Comparison of ENCODE assay signal across 12 cellular contexts in genomic region chr2:54561795-54562592, GRCh38.
DNase-seq lines count a peak whose midpoint lies in the region; ATAC-seq and TF ChIP-seq lines count a peak whose summit lies in the region.
"Had no signal": no experiment of that assay in that cellular context is flagged by ENCODE, and none has a peak within 500 bp of the region (broad histone marks: within the 10 kb centered on the region; RNA-seq: fewer than 3 reads in every experiment).

No MANE protein-coding gene starts in this region.

- peak overlapping the region; percentile 68 for H3K4me3 Mint-ChIP-seq in activated CD8-positive, alpha-beta T cell treated with anti-CD3 and anti-CD28 coated beads for 36 hours
- H3K4me3 Mint-ChIP-seq in memory B cell, result peak overlapping the region; percentile 82

- H3K9me3 ChIP-seq in HUES48 (ENCODE audit: control insufficient read depth, insufficient read depth, low read length), result no peaks in the 10 kb centered on the region
- no peaks in the 10 kb centered on the region for H3K9me3 ChIP-seq in esophagus squamous epithelium
- H3K9me3 ChIP-seq: body of pancreas, heart right ventricle had no signal

- peaks cover 18% of the 10 kb centered on the region for H3K36me3 Mint-ChIP-seq in activated CD8-positive, alpha-beta T cell treated with anti-CD3 and anti-CD28 coated beads for 36 hours (ENCODE audit: low read depth)
- peaks cover 4% of the 10 kb centered on the region for H3K36me3 Mint-ChIP-seq in memory B cell

- H3K27ac Mint-ChIP-seq in activated CD8-positive, alpha-beta T cell treated with anti-CD3 and anti-CD28 coated beads for 36 hours, result peak overlapping the region; percentile 89
- H3K27ac Mint-ChIP-seq in memory B cell, result peak overlapping the region; percentile 87

- ATAC-seq in activated CD8-positive, alpha-beta T cell treated with anti-CD3 and anti-CD28 coated beads for 36 hours, result no peak
- ATAC-seq in memory B cell (ENCODE audit: low read depth), result no peak
- ATAC-seq in HG02981 (IDR thresholded peaks at IDR 0.05; ENCODE audit: unreplicated experiment), result no peak
- ATAC-seq: body of pancreas, heart right ventricle had no signal

- no peaks in the 10 kb centered on the region for H3K9me3 Mint-ChIP-seq in activated CD8-positive, alpha-beta T cell treated with anti-CD3 and anti-CD28 coated beads for 36 hours
- H3K9me3 Mint-ChIP-seq in memory B cell, result no peaks in the 10 kb centered on the region

- CTCF ChIA-PET in activated CD8-positive, alpha-beta T cell treated with anti-CD3 and anti-CD28 coated beads for 36 hours (lab: Charles Lee), result interaction anchor here (0.7 to 3.3 kb wide), 7 partner anchors 9 to 142 kb away, joined by 3 to 12 read pairs (median 6); no protein-coding TSS in a partner anchor

- H3K9ac ChIP-seq in HUES48 (ENCODE audit: low read depth, low read length), result no peak overlapping the region

- no peaks in the 10 kb centered on the region for H3K27me3 ChIP-seq in HUES48 (ENCODE audit: control insufficient read depth, insufficient read depth, low read length)
- no peaks in the 10 kb centered on the region for H3K27me3 ChIP-seq in esophagus squamous epithelium
- H3K27me3 ChIP-seq: body of pancreas, heart right ventricle had no signal

- peaks cover 26% of the 10 kb centered on the region for H3K4me1 ChIP-seq in HUES48 (ENCODE audit: control insufficient read depth, insufficient read depth, low read length)
- H3K4me1 ChIP-seq in esophagus squamous epithelium, result peaks cover 17 to 72% (median 35%) of the 10 kb centered on the region in 3 donors

- H3K36me3 ChIP-seq in HUES48 (ENCODE audit: control insufficient read depth, insufficient read depth, low read length) (no peaks in the 10 kb centered on the region), esophagus squamous epithelium (peaks cover 0 to under 1% (median 0%) of the 10 kb centered on the region in 3 donors)

- no peak for TF ChIP-seq POLR2A in esophagus squamous epithelium (IDR thresholded peaks at IDR 0.05)

- POLR2A ChIA-PET in activated CD8-positive, alpha-beta T cell treated with anti-CD3 and anti-CD28 coated beads for 36 hours (lab: Charles Lee), result interaction anchor here (1.7 to 6.5 kb wide), 3 partner anchors 11 to 40 kb away, joined by 4 to 100 read pairs (median 30); no protein-coding TSS in a partner anchor

- H3K27me3 Mint-ChIP-seq in activated CD8-positive, alpha-beta T cell treated with anti-CD3 and anti-CD28 coated beads for 36 hours, result no peaks in the 10 kb centered on the region
- H3K27me3 Mint-ChIP-seq in memory B cell, result no peaks in the 10 kb centered on the region

- intact Hi-C loops in activated CD8-positive, alpha-beta T cell treated with anti-CD3 and anti-CD28 coated beads for 36 hours (cut with micrococcal nuclease), result no loop called here
- intact Hi-C loops in esophagus squamous epithelium (cut with DNase I), result no loop called here

- H3K4me3 ChIP-seq in HUES48 (ENCODE audit: low read depth, low read length), result peak overlapping the region; percentile 19
- no peak overlapping the region for H3K4me3 ChIP-seq in esophagus squamous epithelium
- H3K4me3 ChIP-seq: body of pancreas had no signal

- H3K4me1 Mint-ChIP-seq in activated CD8-positive, alpha-beta T cell treated with anti-CD3 and anti-CD28 coated beads for 36 hours (ENCODE audit: low read depth), result peaks cover 50% of the 10 kb centered on the region
- peaks cover 52% of the 10 kb centered on the region for H3K4me1 Mint-ChIP-seq in memory B cell

- peak; percentile 13 to 17 for DNase-seq in AML-193 (lab: John Stamatoyannopoulos, UW)
- no peak for DNase-seq in activated CD8-positive, alpha-beta T cell treated with anti-CD3 and anti-CD28 coated beads for 36 hours
- no peak for DNase-seq in memory B cell (ENCODE audit: low spot score in 2 of 2)
- DNase-seq in activated effector memory CD4-positive, alpha-beta T cell treated with anti-CD3 and anti-CD28 coated beads, Interleukin-2, amount 50 U/mL, for 16 hours, result no peak
- no peak for DNase-seq in esophagus squamous epithelium (lab: John Stamatoyannopoulos, UW)
- DNase-seq in T1000 (lab: John Stamatoyannopoulos, UW), result no peak
- DNase-seq: body of pancreas, heart right ventricle, NCI-H2171 treated with DMSO at 0.1 percent for 48 hours, posterior cingulate gyrus had no signal

- 73 to 76% methylated on average over 4 of the region's 4 CpGs for WGBS in esophagus squamous epithelium, 2 donors

- no peak for TF ChIP-seq CTCF in activated CD8-positive, alpha-beta T cell treated with anti-CD3 and anti-CD28 coated beads for 36 hours (IDR thresholded peaks at IDR 0.05)
- no peak for TF ChIP-seq CTCF in esophagus squamous epithelium (IDR thresholded peaks at IDR 0.05)

- no peak overlapping the region for H3K27ac ChIP-seq in HUES48 (ENCODE audit: low read depth, low read length)
- no peak overlapping the region for H3K27ac ChIP-seq in esophagus squamous epithelium

Comparison
In these comparisons a context has a peak if more than half of its experiments do, and no peak if none do; other contexts are left out.
1. DNase-seq: peak in AML-193 (2 of 2); none in activated CD8-positive, alpha-beta T cell treated with anti-CD3 and anti-CD28 coated beads for 36 hours (single experiment), memory B cell (0 of 2), activated effector memory CD4-positive, alpha-beta T cell treated with anti-CD3 and anti-CD28 coated beads, Interleukin-2, amount 50 U/mL, for 16 hours (single experiment), esophagus squamous epithelium (single experiment) and T1000 (single experiment).